Comparison of ENCODE assay signal across 2 cellular contexts in genomic region chr17:35775583-35775982, GRCh38.
TF ChIP-seq lines count a peak whose summit lies in the region.

No MANE protein-coding gene starts in this region.

TF ChIP-seq in GM23338, 12 proteins besides CTCF, POLR2A, EP300 and RAD21:
- TF ChIP-seq CREB1 (CRISPR knock-in tag; IDR thresholded peaks at IDR 0.05; ENCODE audit: low read depth) (no peak), EZH2 (IDR thresholded peaks at IDR 0.05; ENCODE audit: low read depth, unreplicated experiment) (no peak), POLR2AphosphoS5 (IDR thresholded peaks at IDR 0.05; ENCODE audit: low read depth) (no peak), EZH2phosphoT487 (IDR thresholded peaks at IDR 0.05; ENCODE audit: unreplicated experiment) (no peak)

TF ChIP-seq in SK-N-SH, 30 proteins besides CTCF, POLR2A, EP300 and RAD21:
- TF ChIP-seq TAF1 (IDR thresholded peaks at IDR 0.05; ENCODE audit: borderline replicate concordance, low read depth, low read length) (no peak), NRF1 (IDR thresholded peaks at IDR 0.05; ENCODE audit: low read depth, low read length) (no peak), GABPA (IDR thresholded peaks at IDR 0.05; ENCODE audit: low read depth) (no peak), NFIC (IDR thresholded peaks at IDR 0.05; ENCODE audit: borderline replicate concordance) (no peak)
